In genomic region chr10:110068780-110069179, GRCh38 we compare ENCODE assay signal across 15 cellular contexts.
A peak's percentile ranks its signal among the peaks of the same experiment; 100 is the strongest.
DNase-seq lines count a peak whose midpoint lies in the region; TF ChIP-seq lines count a peak whose summit lies in the region.
"Had no signal": no experiment of that assay in that cellular context is flagged by ENCODE, and none has a peak within 500 bp of the region (broad histone marks: within the 10 kb centered on the region; RNA-seq: fewer than 3 reads in every experiment).

No MANE protein-coding gene starts in this region.

- no peaks in the 10 kb centered on the region for H3K27me3 Mint-ChIP-seq in activated naive CD4-positive, alpha-beta T cell treated with anti-CD3 and anti-CD28 coated beads, Interleukin-2, amount 50 U/mL, for 24 hours
- H3K27me3 Mint-ChIP-seq in T-helper 2 cell treated with Interferon-gamma antibody and Interleukin-4, amounts not matched to agents 5 μg/mL and 100 μg/mL, for 36 hours (ENCODE audit: low read depth) = no peaks in the 10 kb centered on the region

- no peak for TF ChIP-seq POLR2A in transverse colon (IDR thresholded peaks at IDR 0.05)

- no peak for TF ChIP-seq EP300 in transverse colon (IDR thresholded peaks at IDR 0.05; ENCODE audit: low read depth)

- intact Hi-C loops in transverse colon (cut with DNase I; ENCODE audit: low total_unique reads) = no loop called here

- 74 to 80% methylated on average over 7 of the region's 7 CpGs for WGBS in transverse colon (ENCODE audit: low coverage in 1 of 2), 2 donors

- no peak for TF ChIP-seq CTCF in right atrium auricular region (IDR thresholded peaks at IDR 0.05)
- TF ChIP-seq CTCF in transverse colon (IDR thresholded peaks at IDR 0.05) = no peak

- H3K27ac ChIP-seq in right atrium auricular region (peak overlapping the region; percentile 70 to 85), transverse colon (peak overlapping the region; percentile 31 to 63 (median 57))
- H3K27ac ChIP-seq: foreskin keratinocyte had no signal

- no peak overlapping the region for H3K4me3 Mint-ChIP-seq in activated naive CD4-positive, alpha-beta T cell treated with anti-CD3 and anti-CD28 coated beads, Interleukin-2, amount 50 U/mL, for 24 hours
- H3K4me3 Mint-ChIP-seq in T-helper 2 cell treated with Interferon-gamma antibody and Interleukin-4, amounts not matched to agents 5 μg/mL and 100 μg/mL, for 36 hours = peak overlapping the region; percentile 59
- H3K4me3 Mint-ChIP-seq: nephron progenitor cell had no signal

- peak overlapping the region; percentile 95 for H3K27ac Mint-ChIP-seq in activated naive CD4-positive, alpha-beta T cell treated with anti-CD3 and anti-CD28 coated beads, Interleukin-2, amount 50 U/mL, for 24 hours
- H3K27ac Mint-ChIP-seq in T-helper 2 cell treated with Interferon-gamma antibody and Interleukin-4, amounts not matched to agents 5 μg/mL and 100 μg/mL, for 36 hours = peak overlapping the region; percentile 95

- H3K4me3 ChIP-seq in right atrium auricular region (no peak overlapping the region), transverse colon (no peak overlapping the region)
- H3K4me3 ChIP-seq: HAP-1 had no signal

- peaks cover 96% of the 10 kb centered on the region for H3K4me1 Mint-ChIP-seq in activated naive CD4-positive, alpha-beta T cell treated with anti-CD3 and anti-CD28 coated beads, Interleukin-2, amount 50 U/mL, for 24 hours
- peaks cover 76% of the 10 kb centered on the region for H3K4me1 Mint-ChIP-seq in T-helper 2 cell treated with Interferon-gamma antibody and Interleukin-4, amounts not matched to agents 5 μg/mL and 100 μg/mL, for 36 hours (ENCODE audit: low read depth)

- no peaks in the 10 kb centered on the region for H3K36me3 Mint-ChIP-seq in activated naive CD4-positive, alpha-beta T cell treated with anti-CD3 and anti-CD28 coated beads, Interleukin-2, amount 50 U/mL, for 24 hours
- peaks cover 19% of the 10 kb centered on the region for H3K36me3 Mint-ChIP-seq in T-helper 2 cell treated with Interferon-gamma antibody and Interleukin-4, amounts not matched to agents 5 μg/mL and 100 μg/mL, for 36 hours (ENCODE audit: low read depth)

- H3K27me3 ChIP-seq in right atrium auricular region (no peaks in the 10 kb centered on the region), transverse colon (no peaks in the 10 kb centered on the region)
- H3K27me3 ChIP-seq: foreskin keratinocyte had no signal

- H3K36me3 ChIP-seq in right atrium auricular region (no peaks in the 10 kb centered on the region), transverse colon (no peaks in the 10 kb centered on the region)
- H3K36me3 ChIP-seq: HAP-1 had no signal

- DNase-seq in activated naive CD4-positive, alpha-beta T cell treated with anti-CD3 and anti-CD28 coated beads, Interleukin-2, amount 50 U/mL, for 16 hours = no peak
- no peak for DNase-seq in T-helper 2 cell treated with Interferon-gamma antibody and Interleukin-4, amounts not matched to agents 5 μg/mL and 100 μg/mL, for 36 hours (ENCODE audit: low spot score)
- DNase-seq in right atrium auricular region (ENCODE audit: low spot score) (no peak), transverse colon (no peak), dedifferentiated amniotic fluid mesenchymal stem cell (ENCODE audit: extremely low spot score) (no peak), NCI-H2081 treated with DMSO at 0.1 percent for 48 hours (lab: John Stamatoyannopoulos, UW) (no peak), HT-29 (ENCODE audit: low spot score) (no peak)
- DNase-seq: activated gamma-delta T cell, dermis blood vessel endothelial cell, foreskin keratinocyte, NCI-H1092 treated with DMSO at 0.1 percent for 48 hours, NCI-H510A, nephron progenitor cell had no signal

- H3K9me3 ChIP-seq in right atrium auricular region (no peaks in the 10 kb centered on the region), transverse colon (no peaks in the 10 kb centered on the region)
- H3K9me3 ChIP-seq: HAP-1 had no signal

- in situ Hi-C loops in transverse colon (cut with MboI; ENCODE audit: low pct_ligation_motif_present in 1 of 4, low pct_unique_long_range_greater_than_20kb in 1 of 4, low sequenced_read_pairs in 3 of 4) = no loop called here

- H3K4me1 ChIP-seq in right atrium auricular region (peaks cover 0 to 67% of the 10 kb centered on the region in 2 donors), transverse colon (peaks cover 0 to 64% (median 6%) of the 10 kb centered on the region in 4 donors)
- H3K4me1 ChIP-seq: foreskin keratinocyte had no signal

- no peaks in the 10 kb centered on the region for H3K9me3 Mint-ChIP-seq in activated naive CD4-positive, alpha-beta T cell treated with anti-CD3 and anti-CD28 coated beads, Interleukin-2, amount 50 U/mL, for 24 hours
- no peaks in the 10 kb centered on the region for H3K9me3 Mint-ChIP-seq in T-helper 2 cell treated with Interferon-gamma antibody and Interleukin-4, amounts not matched to agents 5 μg/mL and 100 μg/mL, for 36 hours
- H3K9me3 Mint-ChIP-seq: nephron progenitor cell had no signal
